14 cellular contexts compared by ENCODE assay signal in the genomic region with DNA sequence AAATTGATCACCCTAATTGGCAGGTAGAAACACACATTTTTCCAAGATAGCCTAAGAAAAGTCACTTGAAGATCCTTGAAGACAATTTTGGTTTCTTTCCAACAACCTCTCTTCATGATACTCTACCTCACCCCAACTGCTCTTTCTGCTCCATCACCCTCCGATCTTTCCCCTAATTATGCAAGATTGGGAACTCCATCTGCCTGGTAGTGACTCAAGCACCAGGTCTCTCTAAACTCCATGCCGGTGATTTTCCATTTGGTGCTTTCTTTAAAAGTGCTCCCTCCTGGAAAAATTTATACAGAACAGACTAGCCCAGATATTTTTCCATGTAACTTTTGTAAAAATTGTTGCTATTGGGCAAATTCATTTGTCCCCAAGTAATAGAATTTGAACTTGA. TPM values are rescaled to one million over a fixed set of nuclear protein-coding genes. Genes with fewer than 3 reads are reported as not detected.
DNase-seq lines count a peak whose midpoint lies in the region; ATAC-seq and TF ChIP-seq lines count a peak whose summit lies in the region.
"Had no signal": no experiment of that assay in that cellular context is flagged by ENCODE, and none has a peak within 500 bp of the region (broad histone marks: within the 10 kb centered on the region; RNA-seq: fewer than 3 reads in every experiment).

No MANE protein-coding gene starts in this region.

- H4K20me1 ChIP-seq in HCT116 (ENCODE audit: insufficient read depth) = no peaks in the 10 kb centered on the region

- no TSS peak for BruUV-seq in HCT116 (replicated peaks; lab: Mats Ljungman, UMichigan)

- no peak overlapping the region for H3K4me3 ChIP-seq in CD4-positive, alpha-beta memory T cell (ENCODE audit: low read length in 2 of 2)
- no peak overlapping the region for H3K4me3 ChIP-seq in HCT116 (replicated peaks in 1 of 2; ENCODE audit: low read depth in 1 of 2, low read length in 2 of 2)
- peak overlapping the region in 1 of 2 experiments; percentile 94 for H3K4me3 ChIP-seq in mesenchymal stem cell (ENCODE audit: insufficient read depth in 1 of 2, low read depth in 1 of 2, low read length in 2 of 2)
- no peak overlapping the region for H3K4me3 ChIP-seq in right cardiac atrium (ENCODE audit: low read length)
- no peak overlapping the region for H3K4me3 ChIP-seq in left ventricle myocardium inferior

- no peak for DNase-seq in CD4-positive, alpha-beta memory T cell
- DNase-seq in HCT116 (ENCODE audit: low read depth, low spot score) = no peak
- no peak for DNase-seq in activated T-helper 1 cell treated with anti-CD3 and anti-CD28 coated beads, Interleukin-12 subunit alpha, Interleukin-12 subunit beta, Interleukin-2, Interleukin-4 antibody, amounts not matched to agents 30 ng/mL and 10 ng/mL and 1 ng/mL, durations not matched to agents 14 hours and 24 hours and 36 hours (ENCODE audit: low spot score)
- peak; percentile 88 for DNase-seq in mesenchymal stem cell
- no peak for DNase-seq in NCI-H748 treated with DMSO at 0.1 percent for 48 hours (lab: John Stamatoyannopoulos, UW)
- DNase-seq in right cardiac atrium = no peak
- DNase-seq in G401 (ENCODE audit: low spot score) = no peak
- DNase-seq in left ventricle myocardium inferior = no peak
- DNase-seq: activated CD4-positive, alpha-beta T cell treated with anti-CD3 and anti-CD28 coated beads for 4 hours; activated naive CD4-positive, alpha-beta T cell treated with anti-CD3 and anti-CD28 coated beads, Interleukin-2, amount 10 ng/mL, durations not matched to agents 7 days and 5 days; immature natural killer cell; NCI-H1417 treated with DMSO at 0.1 percent for 48 hours had no signal

- POLR2A ChIA-PET in CD4-positive, alpha-beta memory T cell (lab: Charles Lee; ENCODE audit: partially characterized antibody) = interaction anchor here (2.9 kb wide), 1 partner anchor 27 kb away, joined by 15 read pairs; no protein-coding TSS in a partner anchor
- POLR2A ChIA-PET in HCT116 (lab: Charles Lee) = no interaction called here

- no peak overlapping the region for H2BK15ac ChIP-seq in mesenchymal stem cell (ENCODE audit: low read depth, poor library complexity, severe bottlenecking)

- peak overlapping the region; percentile 73; the same call in 1 of the 2 replicates for H3K4me2 ChIP-seq in HCT116 (ENCODE audit: low read length)
- peak overlapping the region; percentile 45 for H3K4me2 ChIP-seq in mesenchymal stem cell (ENCODE audit: low read length, poor library complexity, severe bottlenecking)

- no peak overlapping the region for H3K9ac ChIP-seq in HCT116 (ENCODE audit: low read length)
- peak overlapping the region; percentile 88 for H3K9ac ChIP-seq in mesenchymal stem cell (ENCODE audit: low read length)

- RAD21 ChIA-PET in HCT116 (lab: Charles Lee; ENCODE audit: low non-redundant PET in 1 of 2, low total read pairs in 2 of 2, uncharacterized antibody in 2 of 2, unreplicated experiment in 2 of 2) = no interaction called here

- H4K8ac ChIP-seq in mesenchymal stem cell (ENCODE audit: low read length) = no peak overlapping the region

- peak overlapping the region in 5 of 8 donors; percentile 5 to 90 (median 28) for H3K4me3 Mint-ChIP-seq in CD4-positive, alpha-beta memory T cell
- peak overlapping the region; percentile 51 for H3K4me3 Mint-ChIP-seq in activated T-helper 1 cell treated with anti-CD3 and anti-CD28 coated beads, Interleukin-12 subunit alpha, Interleukin-12 subunit beta, Interleukin-2, Interleukin-4 antibody, amounts not matched to agents 30 ng/mL and 10 ng/mL and 1 ng/mL, durations not matched to agents 14 hours and 24 hours and 36 hours

- H3K27me3 Mint-ChIP-seq in CD4-positive, alpha-beta memory T cell = no peaks in the 10 kb centered on the region
- peaks cover 2% of the 10 kb centered on the region for H3K27me3 Mint-ChIP-seq in activated T-helper 1 cell treated with anti-CD3 and anti-CD28 coated beads, Interleukin-12 subunit alpha, Interleukin-12 subunit beta, Interleukin-2, Interleukin-4 antibody, amounts not matched to agents 30 ng/mL and 10 ng/mL and 1 ng/mL, durations not matched to agents 14 hours and 24 hours and 36 hours (ENCODE audit: insufficient read depth)

- H2BK12ac ChIP-seq in mesenchymal stem cell (ENCODE audit: low read length in 2 of 2) = no peak overlapping the region

- no peak overlapping the region for H3K23ac ChIP-seq in mesenchymal stem cell (ENCODE audit: low read length in 2 of 2)

- no peak for TF ChIP-seq CTCF in HCT116 (IDR thresholded peaks at IDR 0.05 in 2 of 3, conservative IDR thresholded peaks at IDR 0.05 in 1 of 3; ENCODE audit: borderline replicate concordance in 1 of 3, insufficient read depth in 1 of 3, low read depth in 2 of 3, low read length in 2 of 3)
- no peak for TF ChIP-seq CTCF in left ventricle myocardium inferior (IDR thresholded peaks at IDR 0.05; ENCODE audit: borderline replicate concordance)

- peaks cover 28 to 47% (median 34%) of the 10 kb centered on the region in 4 donors for H3K4me1 Mint-ChIP-seq in CD4-positive, alpha-beta memory T cell
- peaks cover 34% of the 10 kb centered on the region for H3K4me1 Mint-ChIP-seq in activated T-helper 1 cell treated with anti-CD3 and anti-CD28 coated beads, Interleukin-12 subunit alpha, Interleukin-12 subunit beta, Interleukin-2, Interleukin-4 antibody, amounts not matched to agents 30 ng/mL and 10 ng/mL and 1 ng/mL, durations not matched to agents 14 hours and 24 hours and 36 hours (ENCODE audit: low read depth)

- no peak for TF ChIP-seq POLR2A in HCT116 (IDR thresholded peaks at IDR 0.05; ENCODE audit: borderline replicate concordance, extremely low read depth, insufficient read depth, insufficient read length)

- no peak overlapping the region for H2AK5ac ChIP-seq in mesenchymal stem cell (ENCODE audit: low read length, severe bottlenecking)

- peaks cover 0 to 14% of the 10 kb centered on the region in 2 donors for H3K36me3 Mint-ChIP-seq in CD4-positive, alpha-beta memory T cell
- peaks cover 16% of the 10 kb centered on the region for H3K36me3 Mint-ChIP-seq in activated T-helper 1 cell treated with anti-CD3 and anti-CD28 coated beads, Interleukin-12 subunit alpha, Interleukin-12 subunit beta, Interleukin-2, Interleukin-4 antibody, amounts not matched to agents 30 ng/mL and 10 ng/mL and 1 ng/mL, durations not matched to agents 14 hours and 24 hours and 36 hours (ENCODE audit: low read depth)

- no peak overlapping the region for H3K18ac ChIP-seq in mesenchymal stem cell (ENCODE audit: low read depth in 1 of 2, low read length in 2 of 2)

- peaks cover 0 to 16% (median 9%) of the 10 kb centered on the region in 8 donors for H3K9me3 Mint-ChIP-seq in CD4-positive, alpha-beta memory T cell
- H3K9me3 Mint-ChIP-seq in activated T-helper 1 cell treated with anti-CD3 and anti-CD28 coated beads, Interleukin-12 subunit alpha, Interleukin-12 subunit beta, Interleukin-2, Interleukin-4 antibody, amounts not matched to agents 30 ng/mL and 10 ng/mL and 1 ng/mL, durations not matched to agents 14 hours and 24 hours and 36 hours = peaks cover 11% of the 10 kb centered on the region

- in situ Hi-C loops in G401 (cut with HindIII; ENCODE audit: low sequenced_read_pairs) = no loop called here

- H3K79me2 ChIP-seq in HCT116 (ENCODE audit: insufficient read depth, low read length) = no peaks in the 10 kb centered on the region

- H3K27ac ChIP-seq in CD4-positive, alpha-beta memory T cell (ENCODE audit: low read depth, low read length) = no peak overlapping the region
- no peak overlapping the region for H3K27ac ChIP-seq in HCT116 (ENCODE audit: low read depth, low read length)
- peak overlapping the region; percentile 54 for H3K27ac ChIP-seq in mesenchymal stem cell (ENCODE audit: low read length, poor library complexity, severe bottlenecking)
- H3K27ac ChIP-seq in right cardiac atrium (ENCODE audit: low read length) = no peak overlapping the region
- no peak overlapping the region for H3K27ac ChIP-seq in left ventricle myocardium inferior (replicated peaks)

- H3K9me2 ChIP-seq in HCT116 (ENCODE audit: insufficient read depth) = no peaks in the 10 kb centered on the region

- H2BK120ac ChIP-seq in mesenchymal stem cell (ENCODE audit: low read depth, low read length) = no peak overlapping the region

- H3K9me3 ChIP-seq in CD4-positive, alpha-beta memory T cell (ENCODE audit: control insufficient read depth in 1 of 2, low read length in 2 of 2) = no peaks in the 10 kb centered on the region
- H3K9me3 ChIP-seq in HCT116 (ENCODE audit: control insufficient read depth in 1 of 2, insufficient read depth in 1 of 2, low read depth in 1 of 2, low read length in 2 of 2) (no peaks in the 10 kb centered on the region), mesenchymal stem cell (ENCODE audit: control insufficient read depth, low read length) (peaks cover 10% of the 10 kb centered on the region), right cardiac atrium (ENCODE audit: control insufficient read depth, low read length) (no peaks in the 10 kb centered on the region), left ventricle myocardium inferior (replicated peaks) (peaks cover 11% of the 10 kb centered on the region)

- no peak overlapping the region for H3K14ac ChIP-seq in mesenchymal stem cell (ENCODE audit: low read length in 2 of 2)

- H3K36me3 ChIP-seq in CD4-positive, alpha-beta memory T cell (ENCODE audit: insufficient read depth, low read length) = no peaks in the 10 kb centered on the region
- H3K36me3 ChIP-seq in HCT116 (ENCODE audit: control insufficient read depth in 1 of 2, insufficient read depth in 2 of 2, low read length in 2 of 2) (no peaks in the 10 kb centered on the region), mesenchymal stem cell (ENCODE audit: control insufficient read depth in 1 of 2, insufficient read depth in 2 of 2, low read depth in 1 of 2, low read length in 2 of 2) (peaks cover 15 to 21% of the 10 kb centered on the region in 2 experiments), left ventricle myocardium inferior (peaks cover 12% of the 10 kb centered on the region)

- CTCF ChIA-PET in CD4-positive, alpha-beta memory T cell (lab: Charles Lee; ENCODE audit: partially characterized antibody) = interaction anchor here (1.5 to 6.7 kb wide), 5 partner anchors 14 to 144 kb away, joined by 4 to 50 read pairs (median 11); partner anchors contain the start of gene SLC35B4
- CTCF ChIA-PET in HCT116 (lab: Charles Lee) = no interaction called here

- peaks cover 26% of the 10 kb centered on the region for H3K4me1 ChIP-seq in CD4-positive, alpha-beta memory T cell (ENCODE audit: insufficient read depth, low read length)
- H3K4me1 ChIP-seq in HCT116 (ENCODE audit: control insufficient read depth in 1 of 2, insufficient read depth in 2 of 2, low read length in 2 of 2) = peaks cover 0 to 16% of the 10 kb centered on the region in 2 experiments; a peak in 2 of 4 replicates
- H3K4me1 ChIP-seq in mesenchymal stem cell (ENCODE audit: control insufficient read depth, insufficient read depth, low read depth, low read length) = peaks cover 21% of the 10 kb centered on the region
- H3K4me1 ChIP-seq in right cardiac atrium (ENCODE audit: control insufficient read depth, insufficient read depth, low read length) = peaks cover 2% of the 10 kb centered on the region
- H3K4me1 ChIP-seq in left ventricle myocardium inferior = peaks cover 32% of the 10 kb centered on the region

- H3K4ac ChIP-seq in mesenchymal stem cell (ENCODE audit: low read depth in 1 of 2, low read length in 2 of 2) = no peak overlapping the region

- H3K27ac Mint-ChIP-seq in CD4-positive, alpha-beta memory T cell = peak overlapping the region in 1 of 7 donors; percentile 87
- H3K27ac Mint-ChIP-seq in activated T-helper 1 cell treated with anti-CD3 and anti-CD28 coated beads, Interleukin-12 subunit alpha, Interleukin-12 subunit beta, Interleukin-2, Interleukin-4 antibody, amounts not matched to agents 30 ng/mL and 10 ng/mL and 1 ng/mL, durations not matched to agents 14 hours and 24 hours and 36 hours = no peak overlapping the region

- no peaks in the 10 kb centered on the region for H3K27me3 ChIP-seq in CD4-positive, alpha-beta memory T cell (ENCODE audit: insufficient read depth, low read length)
- H3K27me3 ChIP-seq in HCT116 (ENCODE audit: insufficient read depth, low read length) (no peaks in the 10 kb centered on the region), mesenchymal stem cell (ENCODE audit: control insufficient read depth in 1 of 2, insufficient read depth in 1 of 2, low read length in 2 of 2) (no peaks in the 10 kb centered on the region), right cardiac atrium (ENCODE audit: control insufficient read depth, insufficient read depth) (no peaks in the 10 kb centered on the region), left ventricle myocardium inferior (ENCODE audit: low read depth) (no peaks in the 10 kb centered on the region)
- H3K27me3 ChIP-seq: foreskin keratinocyte had no signal

- H2BK5ac ChIP-seq in mesenchymal stem cell (ENCODE audit: low read depth, low read length, poor library complexity, severe bottlenecking) = peak overlapping the region; percentile 74

- TF ChIP-seq RAD21 in HCT116 (IDR thresholded peaks at IDR 0.05; ENCODE audit: low read depth) = no peak

- H2AFZ ChIP-seq in HCT116 (ENCODE audit: low read depth, low read length, poor library complexity, severe bottlenecking) (peak overlapping the region; percentile 88), mesenchymal stem cell (ENCODE audit: low read depth, low read length) (no peak overlapping the region)

- H3K79me1 ChIP-seq in mesenchymal stem cell (replicated peaks; ENCODE audit: low read length, poor library complexity, severe bottlenecking) = peaks cover 3% of the 10 kb centered on the region

- ATAC-seq in HCT116 (no peak), right cardiac atrium (no peak)

- 87% methylated on average over 2 of the region's 2 CpGs for WGBS in mesenchymal stem cell
- WGBS in right cardiac atrium = 91% methylated on average over 2 of the region's 2 CpGs

- intact Hi-C loops in CD4-positive, alpha-beta memory T cell (cut with micrococcal nuclease) = loop anchor here (1.0 to 5.0 kb wide), 7 partner anchors 28 to 1052 kb away; partner anchors contain the start of genes BPGM, CNOT4, CYREN and LRGUK
- intact Hi-C loops in HCT116 (cut with micrococcal nuclease) = no loop called here
- intact Hi-C loops in activated T-helper 1 cell treated with anti-CD3 and anti-CD28 coated beads, Interleukin-12 subunit alpha, Interleukin-12 subunit beta, Interleukin-2, Interleukin-4 antibody, amounts not matched to agents 30 ng/mL and 10 ng/mL and 1 ng/mL, durations not matched to agents 14 hours and 24 hours and 36 hours (cut with micrococcal nuclease) = loop anchor here (1.0 to 10.0 kb wide), 15 partner anchors 28 to 1525 kb away; partner anchors contain the start of genes AGBL3, BPGM, CNOT4 and CYREN
- intact Hi-C loops in right cardiac atrium (cut with DNase I) = no loop called here
- intact Hi-C loops in left ventricle myocardium inferior (cut with micrococcal nuclease) = no loop called here

- no peak overlapping the region for H4K91ac ChIP-seq in mesenchymal stem cell (ENCODE audit: low read length)

RNA-seq across cellular contexts. Expression of gene AKR1B1, which starts 1.1 kb away (rescaled TPM):
- total RNA-seq in CD4-positive, alpha-beta memory T cell = 10 to 100 TPM; 81.2 to 91.1 TPM
- polyA plus RNA-seq in CD4-positive, alpha-beta memory T cell = 100 to 1,000 TPM; 136 to 199 TPM
- total RNA-seq in HCT116 (2021; ENCODE audit: unreplicated experiment) (56.8 TPM), right cardiac atrium (100 to 1,000 TPM; 133 to 191 (median 159) TPM), left ventricle myocardium inferior (280 TPM)
- polyA plus RNA-seq in HCT116 (2012) = 51.7 and 58.6 TPM in 2 replicates
- total RNA-seq in activated T-helper 1 cell treated with anti-CD3 and anti-CD28 coated beads, Interleukin-12 subunit alpha, Interleukin-12 subunit beta, Interleukin-2, Interleukin-4 antibody, amounts not matched to agents 30 ng/mL and 10 ng/mL and 1 ng/mL, durations not matched to agents 14 hours and 24 hours and 36 hours = 99.7 and 111 TPM in 2 replicates
- 236 TPM for polyA plus RNA-seq in mesenchymal stem cell (2013, experiment 1 of 2)
- 247 TPM for polyA plus RNA-seq in mesenchymal stem cell (2013, experiment 2 of 2)
- polyA plus RNA-seq in right cardiac atrium = 211 TPM
- total RNA-seq in G401 (2014; rRNA removed; shearing (Covaris generic)) = 215 and 235 TPM in 2 replicates
- total RNA-seq: HT-29 had no signal

Comparison
In these comparisons a context has a peak if more than half of its experiments do, and no peak if none do; other contexts are left out.
1. intact Hi-C loops: an anchor here in CD4-positive, alpha-beta memory T cell (1.0 to 5.0 kb wide) and activated T-helper 1 cell treated with anti-CD3 and anti-CD28 coated beads, Interleukin-12 subunit alpha, Interleukin-12 subunit beta, Interleukin-2, Interleukin-4 antibody, amounts not matched to agents 30 ng/mL and 10 ng/mL and 1 ng/mL, durations not matched to agents 14 hours and 24 hours and 36 hours (1.0 to 10.0 kb wide); none called in HCT116, right cardiac atrium and left ventricle myocardium inferior.